In genomic region chr12:132461526-132461925, GRCh38 we compare ENCODE assay signal across 22 cellular contexts.
"Had no signal": no experiment of that assay in that cellular context is flagged by ENCODE, and none has a peak within 500 bp of the region (broad histone marks: within the 10 kb centered on the region; RNA-seq: fewer than 3 reads in every experiment).

No MANE protein-coding gene starts in this region.

- H3K27me3 ChIP-seq: upper lobe of right lung, vagina had no signal

- DNase-seq: cortex of kidney; dorsolateral prefrontal cortex; effector memory CD4-positive, alpha-beta T cell; gastrocnemius medialis; immature natural killer cell; left colon; midbrain; occipital lobe; pancreas; spleen; stimulated activated CD4-positive, alpha-beta T cell treated with anti-CD3 and anti-CD28 coated beads, Interleukin-15, amount 100 ng/mL, for 24 hours; stimulated activated CD4-positive, alpha-beta T cell treated with anti-CD3 and anti-CD28 coated beads, Interleukin-1b, Interleukin-23, amount 100 ng/mL, for 48 hours; stimulated activated CD4-positive, alpha-beta T cell treated with anti-CD3 and anti-CD28 coated beads, Interleukin-4, amount 100 ng/mL, for 24 hours; tibial artery; upper lobe of right lung had no signal

- ATAC-seq: gastrocnemius medialis; left colon; natural killer cell treated with Interleukin-12 subunit alpha and Interleukin-12 subunit beta and Interleukin-15 and Interleukin-18, amount 100 ng/mL, for 72 hours; pancreas; sciatic nerve; stimulated activated memory B cell treated with anti-CD40 and anti-IgM and Interleukin-4, amounts not matched to agents 10 μg/mL and 1 μg/mL and 100 μg/mL, for 72 hours; upper lobe of right lung had no signal

- H3K36me3 ChIP-seq: esophagus muscularis mucosa, gastrocnemius medialis, neural progenitor cell, pancreas, prostate gland, spleen, tibial artery, upper lobe of right lung, vagina had no signal

- H3K9me3 ChIP-seq: gastrocnemius medialis, pancreas, prostate gland, tibial artery, upper lobe of right lung, vagina had no signal

- H3K4me2 ChIP-seq: neural progenitor cell had no signal

- H3K27ac ChIP-seq: dorsolateral prefrontal cortex, esophagus muscularis mucosa, gastrocnemius medialis, neural progenitor cell, pancreas, prostate gland, tibial artery, upper lobe of right lung, vagina had no signal

- H3K9ac ChIP-seq: neural progenitor cell had no signal

- H3K4me1 ChIP-seq: esophagus muscularis mucosa, gastrocnemius medialis, pancreas, prostate gland, tibial artery, upper lobe of right lung, vagina had no signal

- H3K4me3 ChIP-seq: dorsolateral prefrontal cortex, esophagus muscularis mucosa, gastrocnemius medialis, neural progenitor cell, pancreas, prostate gland, spleen, tibial artery, upper lobe of right lung, vagina had no signal

- H2AFZ ChIP-seq: neural progenitor cell had no signal
